12 cellular contexts compared by ENCODE assay signal in genomic region chr3:31066999-31067398, GRCh38.
DNase-seq lines count a peak whose midpoint lies in the region; ATAC-seq and TF ChIP-seq lines count a peak whose summit lies in the region.
"Had no signal": no experiment of that assay in that cellular context is flagged by ENCODE, and none has a peak within 500 bp of the region (broad histone marks: within the 10 kb centered on the region; RNA-seq: fewer than 3 reads in every experiment).

No MANE protein-coding gene starts in this region.

- H3K36me3 ChIP-seq in fibroblast of lung (ENCODE audit: control insufficient read depth, insufficient read depth, low read length): no peaks in the 10 kb centered on the region
- H3K36me3 ChIP-seq: breast epithelium, heart right ventricle had no signal

- no peak for ATAC-seq in stimulated activated memory B cell treated with anti-CD40 and anti-IgM and Interleukin-4, amounts not matched to agents 10 μg/mL and 1 μg/mL and 100 μg/mL, for 72 hours
- ATAC-seq in GM19397 (IDR thresholded peaks at IDR 0.05; ENCODE audit: unreplicated experiment) (no peak), HG02870 (IDR thresholded peaks at IDR 0.05; ENCODE audit: unreplicated experiment) (no peak)
- ATAC-seq: activated CD8-positive, alpha-beta memory T cell treated with anti-CD3 and anti-CD28 coated beads, Interleukin-2, amount 10 ng/mL, durations not matched to agents 7 days and 5 days had no signal

- POLR2A ChIA-PET in RWPE1 (lab: Yijun Ruan, JAX; ENCODE audit: low non-redundant PET): no interaction called here

- no peaks in the 10 kb centered on the region for H3K4me1 Mint-ChIP-seq in stimulated activated memory B cell treated with anti-CD40 and anti-IgM and Interleukin-4, amounts not matched to agents 10 μg/mL and 1 μg/mL and 100 μg/mL, for 72 hours
- H3K4me1 Mint-ChIP-seq: activated CD8-positive, alpha-beta memory T cell treated with anti-CD3 and anti-CD28 coated beads, Interleukin-2, amount 10 ng/mL, durations not matched to agents 7 days and 5 days had no signal

- no peaks in the 10 kb centered on the region for H4K20me1 ChIP-seq in fibroblast of lung (ENCODE audit: control insufficient read depth, extremely low read depth, insufficient read depth, low read length)

- peak overlapping the region; percentile 46 for H3K4me2 ChIP-seq in fibroblast of lung (ENCODE audit: extremely low read depth, insufficient read depth, low read length)

- no peaks in the 10 kb centered on the region for H3K79me2 ChIP-seq in fibroblast of lung (ENCODE audit: control insufficient read depth, insufficient read depth, low read length)

- no peak overlapping the region for H3K4me3 Mint-ChIP-seq in stimulated activated memory B cell treated with anti-CD40 and anti-IgM and Interleukin-4, amounts not matched to agents 10 μg/mL and 1 μg/mL and 100 μg/mL, for 72 hours
- H3K4me3 Mint-ChIP-seq: activated CD8-positive, alpha-beta memory T cell treated with anti-CD3 and anti-CD28 coated beads, Interleukin-2, amount 10 ng/mL, durations not matched to agents 7 days and 5 days had no signal

- DNase-seq in GM03348 (ENCODE audit: low spot score) (peak; percentile 72), RWPE1 (ENCODE audit: low spot score) (peak; percentile 73), fibroblast of lung (ENCODE audit: low read depth in 2 of 2) (peak; percentile 99), retinal pigment epithelial cell (ENCODE audit: low read depth) (peak; percentile 79), NCI-H345 (lab: John Stamatoyannopoulos, UW) (no peak)
- DNase-seq: activated CD8-positive, alpha-beta memory T cell treated with anti-CD3 and anti-CD28 coated beads, Interleukin-2, amount 10 ng/mL, durations not matched to agents 7 days and 5 days; DND-41 had no signal

- H3K36me3 Mint-ChIP-seq in stimulated activated memory B cell treated with anti-CD40 and anti-IgM and Interleukin-4, amounts not matched to agents 10 μg/mL and 1 μg/mL and 100 μg/mL, for 72 hours: no peaks in the 10 kb centered on the region
- H3K36me3 Mint-ChIP-seq: activated CD8-positive, alpha-beta memory T cell treated with anti-CD3 and anti-CD28 coated beads, Interleukin-2, amount 10 ng/mL, durations not matched to agents 7 days and 5 days had no signal

- no peaks in the 10 kb centered on the region for H3K9me3 ChIP-seq in fibroblast of lung (ENCODE audit: control insufficient read depth, insufficient read depth, low read depth, low read length)
- H3K9me3 ChIP-seq: breast epithelium had no signal

- peaks cover 6% of the 10 kb centered on the region for H3K9me3 Mint-ChIP-seq in stimulated activated memory B cell treated with anti-CD40 and anti-IgM and Interleukin-4, amounts not matched to agents 10 μg/mL and 1 μg/mL and 100 μg/mL, for 72 hours

- CTCF ChIA-PET in RWPE1 (lab: Yijun Ruan, JAX): no interaction called here

- peaks cover 26% of the 10 kb centered on the region for H3K27me3 Mint-ChIP-seq in stimulated activated memory B cell treated with anti-CD40 and anti-IgM and Interleukin-4, amounts not matched to agents 10 μg/mL and 1 μg/mL and 100 μg/mL, for 72 hours

- H3K9ac ChIP-seq in fibroblast of lung (ENCODE audit: insufficient read depth, low read length): no peak overlapping the region

- no peaks in the 10 kb centered on the region for H3K27me3 ChIP-seq in fibroblast of lung (ENCODE audit: control insufficient read depth, insufficient read depth, low read length)
- H3K27me3 ChIP-seq: breast epithelium, heart right ventricle had no signal

- no peaks in the 10 kb centered on the region for H3K4me1 ChIP-seq in fibroblast of lung (ENCODE audit: control insufficient read depth, extremely low read depth, insufficient read depth, low read length)
- H3K4me1 ChIP-seq: breast epithelium, heart right ventricle had no signal

- H3K27ac ChIP-seq in RWPE1 (no peak overlapping the region), fibroblast of lung (ENCODE audit: insufficient read depth, low read length) (no peak overlapping the region)
- H3K27ac ChIP-seq: breast epithelium, heart right ventricle had no signal

- H2AFZ ChIP-seq in fibroblast of lung (ENCODE audit: low read length): no peak overlapping the region

- no peak overlapping the region for H3K27ac Mint-ChIP-seq in stimulated activated memory B cell treated with anti-CD40 and anti-IgM and Interleukin-4, amounts not matched to agents 10 μg/mL and 1 μg/mL and 100 μg/mL, for 72 hours
- H3K27ac Mint-ChIP-seq: activated CD8-positive, alpha-beta memory T cell treated with anti-CD3 and anti-CD28 coated beads, Interleukin-2, amount 10 ng/mL, durations not matched to agents 7 days and 5 days had no signal

- no peak for TF ChIP-seq CTCF in RWPE1 (conservative IDR thresholded peaks at IDR 0.05; ENCODE audit: low read depth)
- TF ChIP-seq CTCF in fibroblast of lung (conservative IDR thresholded peaks at IDR 0.05 in 1 of 2, IDR thresholded peaks at IDR 0.05 in 1 of 2; ENCODE audit: low read depth in 1 of 2, low read length in 2 of 2): no peak
- no peak for TF ChIP-seq CTCF in retinal pigment epithelial cell (conservative IDR thresholded peaks at IDR 0.05; ENCODE audit: low read depth, low read length)

- H3K4me3 ChIP-seq in fibroblast of lung (replicated peaks in 1 of 4; ENCODE audit: control extremely low read depth in 1 of 4, insufficient read depth in 1 of 4, low read depth in 3 of 4, low read length in 4 of 4): no peak overlapping the region
- H3K4me3 ChIP-seq in retinal pigment epithelial cell (ENCODE audit: low read length): no peak overlapping the region
- H3K4me3 ChIP-seq: breast epithelium, heart right ventricle had no signal
